1 cellular context compared by ENCODE assay signal in genomic region chr1:154973344-154974085, GRCh38.
TF ChIP-seq lines count a peak whose summit lies in the region.

No MANE protein-coding gene starts in this region.

TF ChIP-seq in HepG2, 621 proteins besides CTCF, POLR2A, EP300 and RAD21 (continued from another document and continues in another):
- TF ChIP-seq ZNF687 (CRISPR knock-in tag; IDR thresholded peaks at IDR 0.05) = no peak
- no peak for TF ChIP-seq RAD51 (IDR thresholded peaks at IDR 0.05; ENCODE audit: borderline replicate concordance)
- no peak for TF ChIP-seq ZSCAN22 (CRISPR knock-in tag; IDR thresholded peaks at IDR 0.05)
- TF ChIP-seq NFKB2 (CRISPR knock-in tag; IDR thresholded peaks at IDR 0.05; ENCODE audit: borderline replicate concordance) = no peak
- TF ChIP-seq ZNF549 (CRISPR knock-in tag; IDR thresholded peaks at IDR 0.05) = no peak
- no peak for TF ChIP-seq ZNF703 (CRISPR knock-in tag; IDR thresholded peaks at IDR 0.05; ENCODE audit: borderline replicate concordance)
- TF ChIP-seq SNAPC2 (CRISPR knock-in tag; IDR thresholded peaks at IDR 0.05) = no peak
- no peak for TF ChIP-seq CCDC6 (CRISPR knock-in tag; IDR thresholded peaks at IDR 0.05)
- TF ChIP-seq AGO1 (IDR thresholded peaks at IDR 0.05; ENCODE audit: low read depth, low read length, poor library complexity, severe bottlenecking) = no peak
- no peak for TF ChIP-seq ZNF776 (CRISPR knock-in tag; IDR thresholded peaks at IDR 0.05)
- TF ChIP-seq ZNF101 (CRISPR knock-in tag; IDR thresholded peaks at IDR 0.05; ENCODE audit: borderline replicate concordance, low read depth) = no peak
- no peak for TF ChIP-seq STAT5B (CRISPR knock-in tag; IDR thresholded peaks at IDR 0.05)
- TF ChIP-seq, protein P1, sequence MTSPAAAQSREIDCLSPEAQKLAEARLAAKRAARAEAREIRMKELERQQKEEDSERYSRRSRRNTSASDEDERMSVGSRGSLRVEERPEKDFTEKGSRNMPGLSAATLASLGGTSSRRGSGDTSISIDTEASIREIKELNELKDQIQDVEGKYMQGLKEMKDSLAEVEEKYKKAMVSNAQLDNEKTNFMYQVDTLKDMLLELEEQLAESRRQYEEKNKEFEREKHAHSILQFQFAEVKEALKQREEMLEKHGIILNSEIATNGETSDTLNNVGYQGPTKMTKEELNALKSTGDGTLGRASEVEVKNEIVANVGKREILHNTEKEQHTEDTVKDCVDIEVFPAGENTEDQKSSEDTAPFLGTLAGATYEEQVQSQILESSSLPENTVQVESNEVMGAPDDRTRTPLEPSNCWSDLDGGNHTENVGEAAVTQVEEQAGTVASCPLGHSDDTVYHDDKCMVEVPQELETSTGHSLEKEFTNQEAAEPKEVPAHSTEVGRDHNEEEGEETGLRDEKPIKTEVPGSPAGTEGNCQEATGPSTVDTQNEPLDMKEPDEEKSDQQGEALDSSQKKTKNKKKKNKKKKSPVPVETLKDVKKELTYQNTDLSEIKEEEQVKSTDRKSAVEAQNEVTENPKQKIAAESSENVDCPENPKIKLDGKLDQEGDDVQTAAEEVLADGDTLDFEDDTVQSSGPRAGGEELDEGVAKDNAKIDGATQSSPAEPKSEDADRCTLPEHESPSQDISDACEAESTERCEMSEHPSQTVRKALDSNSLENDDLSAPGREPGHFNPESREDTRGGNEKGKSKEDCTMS (CRISPR knock-in tag; conservative IDR thresholded peaks at IDR 0.05) = no peak
- no peak for TF ChIP-seq ZBTB1 (CRISPR knock-in tag; IDR thresholded peaks at IDR 0.05; ENCODE audit: borderline replicate concordance)
- no peak for TF ChIP-seq KLF11 (CRISPR knock-in tag; IDR thresholded peaks at IDR 0.05)
- no peak for TF ChIP-seq ATF1 (CRISPR knock-in tag; IDR thresholded peaks at IDR 0.05)
- TF ChIP-seq NKX3-1 (CRISPR knock-in tag; IDR thresholded peaks at IDR 0.05) = no peak
- peak; percentile 22; the same call in 1 of the 2 replicates for TF ChIP-seq POLR2AphosphoS2 (IDR thresholded peaks at IDR 0.05; ENCODE audit: low read depth, low read length)
- TF ChIP-seq MXD3 (CRISPR knock-in tag; IDR thresholded peaks at IDR 0.05) = no peak
- no peak for TF ChIP-seq SATB2 (CRISPR knock-in tag; IDR thresholded peaks at IDR 0.05)
- no peak; the same call in 1 of the 2 replicates for TF ChIP-seq ZNF572 (CRISPR knock-in tag; IDR thresholded peaks at IDR 0.05)
- TF ChIP-seq PRDM10 (CRISPR knock-in tag; IDR thresholded peaks at IDR 0.05; ENCODE audit: low read depth) = peak; percentile 77
- no peak; the same call in 1 of the 2 replicates for TF ChIP-seq PATZ1 (CRISPR knock-in tag; IDR thresholded peaks at IDR 0.05)
- TF ChIP-seq ZNF672 (CRISPR knock-in tag; IDR thresholded peaks at IDR 0.05) = no peak
- TF ChIP-seq NR2F2 (IDR thresholded peaks at IDR 0.05; ENCODE audit: borderline replicate concordance, low read depth) = no peak; the same call in 1 of the 2 replicates
- TF ChIP-seq ZNF567 (CRISPR knock-in tag; IDR thresholded peaks at IDR 0.05; ENCODE audit: borderline replicate concordance) = no peak
- no peak for TF ChIP-seq NFE2L1 (CRISPR knock-in tag; IDR thresholded peaks at IDR 0.05; ENCODE audit: borderline replicate concordance)
- TF ChIP-seq SAFB2 (CRISPR knock-in tag; IDR thresholded peaks at IDR 0.05; ENCODE audit: borderline replicate concordance, low read depth) = no peak
- TF ChIP-seq, protein P2, sequence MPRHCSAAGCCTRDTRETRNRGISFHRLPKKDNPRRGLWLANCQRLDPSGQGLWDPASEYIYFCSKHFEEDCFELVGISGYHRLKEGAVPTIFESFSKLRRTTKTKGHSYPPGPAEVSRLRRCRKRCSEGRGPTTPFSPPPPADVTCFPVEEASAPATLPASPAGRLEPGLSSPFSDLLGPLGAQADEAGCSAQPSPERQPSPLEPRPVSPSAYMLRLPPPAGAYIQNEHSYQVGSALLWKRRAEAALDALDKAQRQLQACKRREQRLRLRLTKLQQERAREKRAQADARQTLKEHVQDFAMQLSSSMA (CRISPR knock-in tag; IDR thresholded peaks at IDR 0.05) = no peak
- TF ChIP-seq MXD4 (CRISPR knock-in tag; IDR thresholded peaks at IDR 0.05) = no peak
- TF ChIP-seq KDM5B (CRISPR knock-in tag; IDR thresholded peaks at IDR 0.05; ENCODE audit: borderline replicate concordance) = no peak
- TF ChIP-seq, protein P3, sequence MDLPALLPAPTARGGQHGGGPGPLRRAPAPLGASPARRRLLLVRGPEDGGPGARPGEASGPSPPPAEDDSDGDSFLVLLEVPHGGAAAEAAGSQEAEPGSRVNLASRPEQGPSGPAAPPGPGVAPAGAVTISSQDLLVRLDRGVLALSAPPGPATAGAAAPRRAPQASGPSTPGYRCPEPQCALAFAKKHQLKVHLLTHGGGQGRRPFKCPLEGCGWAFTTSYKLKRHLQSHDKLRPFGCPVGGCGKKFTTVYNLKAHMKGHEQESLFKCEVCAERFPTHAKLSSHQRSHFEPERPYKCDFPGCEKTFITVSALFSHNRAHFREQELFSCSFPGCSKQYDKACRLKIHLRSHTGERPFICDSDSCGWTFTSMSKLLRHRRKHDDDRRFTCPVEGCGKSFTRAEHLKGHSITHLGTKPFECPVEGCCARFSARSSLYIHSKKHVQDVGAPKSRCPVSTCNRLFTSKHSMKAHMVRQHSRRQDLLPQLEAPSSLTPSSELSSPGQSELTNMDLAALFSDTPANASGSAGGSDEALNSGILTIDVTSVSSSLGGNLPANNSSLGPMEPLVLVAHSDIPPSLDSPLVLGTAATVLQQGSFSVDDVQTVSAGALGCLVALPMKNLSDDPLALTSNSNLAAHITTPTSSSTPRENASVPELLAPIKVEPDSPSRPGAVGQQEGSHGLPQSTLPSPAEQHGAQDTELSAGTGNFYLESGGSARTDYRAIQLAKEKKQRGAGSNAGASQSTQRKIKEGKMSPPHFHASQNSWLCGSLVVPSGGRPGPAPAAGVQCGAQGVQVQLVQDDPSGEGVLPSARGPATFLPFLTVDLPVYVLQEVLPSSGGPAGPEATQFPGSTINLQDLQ (CRISPR knock-in tag; IDR thresholded peaks at IDR 0.05) = no peak; the same call in 1 of the 2 replicates
- TF ChIP-seq PAX8 (CRISPR knock-in tag; IDR thresholded peaks at IDR 0.05; ENCODE audit: borderline replicate concordance) = no peak
- TF ChIP-seq ZNF180 (CRISPR knock-in tag; IDR thresholded peaks at IDR 0.05; ENCODE audit: borderline replicate concordance, low read depth) = no peak
- TF ChIP-seq PLSCR1 (CRISPR knock-in tag; IDR thresholded peaks at IDR 0.05; ENCODE audit: borderline replicate concordance) = no peak
- TF ChIP-seq RBM39 (IDR thresholded peaks at IDR 0.05; ENCODE audit: low read depth, low read length, poor library complexity, severe bottlenecking) = no peak
- TF ChIP-seq ZNF850 (CRISPR knock-in tag; conservative IDR thresholded peaks at IDR 0.05) = no peak
- TF ChIP-seq, protein P4, sequence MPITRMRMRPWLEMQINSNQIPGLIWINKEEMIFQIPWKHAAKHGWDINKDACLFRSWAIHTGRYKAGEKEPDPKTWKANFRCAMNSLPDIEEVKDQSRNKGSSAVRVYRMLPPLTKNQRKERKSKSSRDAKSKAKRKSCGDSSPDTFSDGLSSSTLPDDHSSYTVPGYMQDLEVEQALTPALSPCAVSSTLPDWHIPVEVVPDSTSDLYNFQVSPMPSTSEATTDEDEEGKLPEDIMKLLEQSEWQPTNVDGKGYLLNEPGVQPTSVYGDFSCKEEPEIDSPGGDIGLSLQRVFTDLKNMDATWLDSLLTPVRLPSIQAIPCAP (CRISPR knock-in tag; IDR thresholded peaks at IDR 0.05; ENCODE audit: low read depth) = no peak
- no peak for TF ChIP-seq BHLHE40 (IDR thresholded peaks at IDR 0.05; ENCODE audit: low read length)
- TF ChIP-seq, protein P5, sequence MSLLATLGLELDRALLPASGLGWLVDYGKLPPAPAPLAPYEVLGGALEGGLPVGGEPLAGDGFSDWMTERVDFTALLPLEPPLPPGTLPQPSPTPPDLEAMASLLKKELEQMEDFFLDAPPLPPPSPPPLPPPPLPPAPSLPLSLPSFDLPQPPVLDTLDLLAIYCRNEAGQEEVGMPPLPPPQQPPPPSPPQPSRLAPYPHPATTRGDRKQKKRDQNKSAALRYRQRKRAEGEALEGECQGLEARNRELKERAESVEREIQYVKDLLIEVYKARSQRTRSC (CRISPR knock-in tag; IDR thresholded peaks at IDR 0.05; ENCODE audit: low read depth) = no peak
- TF ChIP-seq CREB1 (IDR thresholded peaks at IDR 0.05) = peak; percentile 64
- no peak for TF ChIP-seq CREB1 (CRISPR knock-in tag; IDR thresholded peaks at IDR 0.05)
- TF ChIP-seq SRSF4 (IDR thresholded peaks at IDR 0.05; ENCODE audit: low read depth, low read length, poor library complexity, severe bottlenecking) = no peak
- no peak for TF ChIP-seq HCFC1 (IDR thresholded peaks at IDR 0.05; ENCODE audit: low read depth, low read length)
